ENCODE assay signal across 23 cellular contexts in the genomic region with DNA sequence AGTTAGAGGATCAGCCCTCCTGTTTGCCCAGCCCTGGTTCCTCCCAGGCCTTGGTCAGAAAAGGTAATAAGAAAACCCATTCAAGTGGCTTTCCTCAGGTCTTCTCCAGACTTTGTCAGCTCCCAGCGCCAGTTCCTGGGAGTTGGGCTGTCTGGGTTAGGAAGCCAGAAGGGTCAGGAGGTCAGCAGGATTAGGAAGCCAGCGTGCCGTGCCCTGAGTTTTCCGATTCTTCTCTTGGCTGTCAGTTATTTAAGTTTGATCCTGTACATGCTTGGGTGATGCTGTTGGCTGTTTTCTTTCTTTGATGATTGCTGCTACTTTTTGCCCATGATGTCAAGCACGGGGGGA.
"Had no signal": no experiment of that assay in that cellular context is flagged by ENCODE, and none has a peak within 500 bp of the region (broad histone marks: within the 10 kb centered on the region; RNA-seq: fewer than 3 reads in every experiment).

No MANE protein-coding gene starts in this region.

- H3K9me3 Mint-ChIP-seq: stimulated activated effector memory CD8-positive, alpha-beta T cell treated with anti-CD3 and anti-CD28 coated beads, Interleukin-12 subunit alpha, Interleukin-12 subunit beta, amount 100 ng/mL, for 72 hours had no signal

- H3K9me3 ChIP-seq: esophagus muscularis mucosa, gastroesophageal sphincter, lower lobe of right lung, pancreas, stomach, thyroid gland had no signal

- H3K79me2 ChIP-seq: hepatocyte had no signal

- H3K4me2 ChIP-seq: hepatocyte had no signal

- H3K4me1 ChIP-seq: esophagus muscularis mucosa, foreskin keratinocyte, gastroesophageal sphincter, left ventricle myocardium inferior, lower lobe of right lung, pancreas, stomach, thyroid gland had no signal

- ATAC-seq: foreskin keratinocyte; gastroesophageal sphincter; heart left ventricle; left cardiac atrium; lower lobe of right lung; naive thymus-derived CD8-positive, alpha-beta T cell; pancreas; stimulated activated effector memory CD8-positive, alpha-beta T cell treated with anti-CD3 and anti-CD28 coated beads, Interleukin-12 subunit alpha, Interleukin-12 subunit beta, amount 100 ng/mL, for 72 hours had no signal

- H3K27ac ChIP-seq: dorsolateral prefrontal cortex, esophagus muscularis mucosa, foreskin keratinocyte, gastroesophageal sphincter, heart left ventricle, hepatocyte, lower lobe of right lung, pancreas, stomach, thyroid gland had no signal

- H3K27ac Mint-ChIP-seq: naive thymus-derived CD8-positive, alpha-beta T cell; nephron progenitor cell; stimulated activated effector memory CD8-positive, alpha-beta T cell treated with anti-CD3 and anti-CD28 coated beads, Interleukin-12 subunit alpha, Interleukin-12 subunit beta, amount 100 ng/mL, for 72 hours had no signal

- DNase-seq: central memory CD4-positive, alpha-beta T cell; dorsolateral prefrontal cortex; effector CD8-positive, alpha-beta T cell; foreskin keratinocyte; heart left ventricle; left cardiac atrium; left ventricle myocardium inferior; lower lobe of right lung; naive thymus-derived CD8-positive, alpha-beta T cell; nephron progenitor cell; occipital lobe; small intestine; stimulated activated CD4-positive, alpha-beta T cell treated with anti-CD3 and anti-CD28 coated beads, Interleukin-1b, Interleukin-23, amount 100 ng/mL, for 48 hours; stimulated activated CD4-positive, alpha-beta T cell treated with anti-CD3 and anti-CD28 coated beads, Interleukin-4, amount 100 ng/mL, for 1 hour; stimulated activated naive CD4-positive, alpha-beta T cell treated with Interleukin-2 at 50 U/mL for 16 hours; stomach; thyroid gland; trophoblast cell had no signal

- H3K4me3 ChIP-seq: dorsolateral prefrontal cortex, esophagus muscularis mucosa, gastroesophageal sphincter, heart left ventricle, hepatocyte, left ventricle myocardium inferior, lower lobe of right lung, pancreas, stomach, thyroid gland had no signal

- H3K36me3 ChIP-seq: esophagus muscularis mucosa, gastroesophageal sphincter, heart left ventricle, left ventricle myocardium inferior, lower lobe of right lung, pancreas, stomach, thyroid gland had no signal

- H3K36me3 Mint-ChIP-seq: naive thymus-derived CD8-positive, alpha-beta T cell; stimulated activated effector memory CD8-positive, alpha-beta T cell treated with anti-CD3 and anti-CD28 coated beads, Interleukin-12 subunit alpha, Interleukin-12 subunit beta, amount 100 ng/mL, for 72 hours had no signal

- H2AFZ ChIP-seq: hepatocyte had no signal

- H3K27me3 ChIP-seq: gastroesophageal sphincter, heart left ventricle, hepatocyte, pancreas, stomach, thyroid gland had no signal

- H3K4me1 Mint-ChIP-seq: naive thymus-derived CD8-positive, alpha-beta T cell had no signal

- H3K4me3 Mint-ChIP-seq: naive thymus-derived CD8-positive, alpha-beta T cell; nephron progenitor cell; stimulated activated effector memory CD8-positive, alpha-beta T cell treated with anti-CD3 and anti-CD28 coated beads, Interleukin-12 subunit alpha, Interleukin-12 subunit beta, amount 100 ng/mL, for 72 hours had no signal
